18 cellular contexts compared by ENCODE assay signal in genomic region chr5:130166839-130167490, GRCh38.
"Had no signal": no experiment of that assay in that cellular context is flagged by ENCODE, and none has a peak within 500 bp of the region (broad histone marks: within the 10 kb centered on the region; RNA-seq: fewer than 3 reads in every experiment).

No MANE protein-coding gene starts in this region.

- H3K4me1 ChIP-seq: left lung, psoas muscle, right lobe of liver, spleen had no signal

- H3K36me3 Mint-ChIP-seq: natural killer cell treated with Interleukin-12 subunit alpha and Interleukin-12 subunit beta and Interleukin-15 and Interleukin-18, amount 100 ng/mL, for 72 hours had no signal

- H3K4me3 ChIP-seq: left lung, psoas muscle, right lobe of liver, spleen had no signal

- H3K9me3 Mint-ChIP-seq: natural killer cell treated with Interleukin-12 subunit alpha and Interleukin-12 subunit beta and Interleukin-15 and Interleukin-18, amount 100 ng/mL, for 72 hours had no signal

- H3K27ac Mint-ChIP-seq: activated CD4-positive, alpha-beta T cell treated with anti-CD3 and anti-CD28 coated beads for 36 hours; activated CD8-positive, alpha-beta T cell treated with anti-CD3 and anti-CD28 coated beads, Interleukin-2, amount 10 ng/mL, durations not matched to agents 7 days and 5 days; natural killer cell treated with Interleukin-12 subunit alpha and Interleukin-12 subunit beta and Interleukin-15 and Interleukin-18, amount 100 ng/mL, for 72 hours had no signal

- H3K4me1 Mint-ChIP-seq: activated CD4-positive, alpha-beta T cell treated with anti-CD3 and anti-CD28 coated beads for 36 hours had no signal

- H3K4me3 Mint-ChIP-seq: activated CD4-positive, alpha-beta T cell treated with anti-CD3 and anti-CD28 coated beads for 36 hours; activated CD8-positive, alpha-beta T cell treated with anti-CD3 and anti-CD28 coated beads, Interleukin-2, amount 10 ng/mL, durations not matched to agents 7 days and 5 days; natural killer cell treated with Interleukin-12 subunit alpha and Interleukin-12 subunit beta and Interleukin-15 and Interleukin-18, amount 100 ng/mL, for 72 hours had no signal

- H3K27me3 Mint-ChIP-seq: natural killer cell treated with Interleukin-12 subunit alpha and Interleukin-12 subunit beta and Interleukin-15 and Interleukin-18, amount 100 ng/mL, for 72 hours had no signal

- H3K27me3 ChIP-seq: left lung, right lobe of liver, spleen had no signal

- H3K27ac ChIP-seq: left lung, psoas muscle, right lobe of liver, spleen, VCaP had no signal

- DNase-seq: activated CD4-positive, alpha-beta T cell treated with anti-CD3 and anti-CD28 coated beads for 36 hours; activated CD8-positive, alpha-beta memory T cell treated with anti-CD3 and anti-CD28 coated beads, Interleukin-2, amount 50 U/mL, for 48 hours; activated CD8-positive, alpha-beta T cell treated with anti-CD3 and anti-CD28 coated beads, Interleukin-2, amount 10 ng/mL, durations not matched to agents 7 days and 5 days; activated naive CD4-positive, alpha-beta T cell; central memory CD4-positive, alpha-beta T cell; cortex of kidney; effector memory CD4-positive, alpha-beta T cell; erythroblast; islet precursor cell; left lung; psoas muscle; right lobe of liver; spleen; stimulated activated CD4-positive, alpha-beta T cell treated with anti-CD3 and anti-CD28 coated beads, Interleukin-1b, Interleukin-23, amount 100 ng/mL, for 48 hours; stimulated activated naive CD4-positive, alpha-beta T cell; trophoblast cell had no signal

- H3K9me3 ChIP-seq: left lung, psoas muscle, right lobe of liver, spleen had no signal

- H3K36me3 ChIP-seq: left lung, right lobe of liver, spleen had no signal
